31 cellular contexts compared by ENCODE assay signal in genomic region chr1:24874611-24875225, GRCh38. TPM values are rescaled to one million over a fixed set of nuclear protein-coding genes. Genes with fewer than 3 reads are reported as not detected.
DNase-seq lines count a peak whose midpoint lies in the region; ATAC-seq, FAIRE-seq and TF ChIP-seq lines count a peak whose summit lies in the region.
"Had no signal": no experiment of that assay in that cellular context is flagged by ENCODE, and none has a peak within 500 bp of the region (broad histone marks: within the 10 kb centered on the region; RNA-seq: fewer than 3 reads in every experiment).

No MANE protein-coding gene starts in this region.

- H3K9me3 ChIP-seq in left lung (no peaks in the 10 kb centered on the region), A673 (ENCODE audit: low read depth, low read length, poor library complexity, severe bottlenecking) (no peaks in the 10 kb centered on the region)
- H3K9me3 ChIP-seq: BLaER1, upper lobe of left lung had no signal

- H3K4me3 Mint-ChIP-seq in stimulated activated naive CD8-positive, alpha-beta T cell treated with anti-CD3 and anti-CD28 coated beads, Interleukin-15, amount 100 ng/mL, for 72 hours: no peak overlapping the region
- no peak overlapping the region for H3K4me3 Mint-ChIP-seq in type B pancreatic cell
- H3K4me3 Mint-ChIP-seq in stimulated activated memory B cell treated with anti-CD40 and anti-IgM and Interleukin-4, amounts not matched to agents 10 μg/mL and 1 μg/mL and 100 μg/mL, for 72 hours: no peak overlapping the region
- H3K4me3 Mint-ChIP-seq: activated CD8-positive, alpha-beta T cell treated with anti-CD3 and anti-CD28 coated beads for 36 hours; activated naive CD8-positive, alpha-beta T cell; naive thymus-derived CD8-positive, alpha-beta T cell; T-helper 2 cell treated with Interferon-gamma antibody and Interleukin-4, amounts not matched to agents 5 μg/mL and 100 μg/mL, for 36 hours had no signal

- BruUV-seq in A673 (replicated peaks; lab: Mats Ljungman, UMichigan): no TSS peak

- TF ChIP-seq CTCF in bronchial epithelial cell (IDR thresholded peaks at IDR 0.05; ENCODE audit: insufficient read depth, low read length, severe bottlenecking) (no peak), left lung (IDR thresholded peaks at IDR 0.05) (no peak), type B pancreatic cell (conservative IDR thresholded peaks at IDR 0.05) (no peak), A673 (conservative IDR thresholded peaks at IDR 0.05; ENCODE audit: low read depth, low read length) (no peak)

- CTCF ChIA-PET in A673 (lab: Charles Lee): no interaction called here

- peak overlapping the region in 1 of 2 donors; percentile 4 for H3K27ac ChIP-seq in left lung
- H3K27ac ChIP-seq in A673 (ENCODE audit: low read depth, low read length, poor library complexity, severe bottlenecking): no peak overlapping the region
- H3K27ac ChIP-seq: BLaER1, coronary artery, epithelial cell of prostate, GM23248, PC-9, upper lobe of left lung had no signal

- H3K27me3 ChIP-seq in bronchial epithelial cell (ENCODE audit: control insufficient read depth, insufficient read depth, low read length): peaks cover 4% of the 10 kb centered on the region
- peaks cover 0 to 38% of the 10 kb centered on the region in 2 donors for H3K27me3 ChIP-seq in left lung
- no peaks in the 10 kb centered on the region for H3K27me3 ChIP-seq in A673 (replicated peaks; ENCODE audit: insufficient read depth, low read depth, low read length, poor library complexity)
- H3K27me3 ChIP-seq: BLaER1, upper lobe of left lung had no signal

- H3K27me3 Mint-ChIP-seq in stimulated activated naive CD8-positive, alpha-beta T cell treated with anti-CD3 and anti-CD28 coated beads, Interleukin-15, amount 100 ng/mL, for 72 hours: no peaks in the 10 kb centered on the region
- H3K27me3 Mint-ChIP-seq in type B pancreatic cell: peaks cover 3% of the 10 kb centered on the region
- peaks cover 30% of the 10 kb centered on the region for H3K27me3 Mint-ChIP-seq in stimulated activated memory B cell treated with anti-CD40 and anti-IgM and Interleukin-4, amounts not matched to agents 10 μg/mL and 1 μg/mL and 100 μg/mL, for 72 hours
- H3K27me3 Mint-ChIP-seq: activated CD8-positive, alpha-beta T cell treated with anti-CD3 and anti-CD28 coated beads for 36 hours; activated naive CD8-positive, alpha-beta T cell had no signal

- no peaks in the 10 kb centered on the region for H3K36me3 ChIP-seq in bronchial epithelial cell (ENCODE audit: control insufficient read depth, insufficient read depth, low read length)
- no peaks in the 10 kb centered on the region for H3K36me3 ChIP-seq in left lung
- no peaks in the 10 kb centered on the region for H3K36me3 ChIP-seq in A673 (ENCODE audit: insufficient read depth, low read length, poor library complexity, severe bottlenecking)
- H3K36me3 ChIP-seq: BLaER1, upper lobe of left lung had no signal

- intact Hi-C loops in left lung (cut with DNase I) (no loop called here), posterior cingulate gyrus (cut with DNase I) (no loop called here), A673 (cut with micrococcal nuclease; ENCODE audit: unreplicated experiment) (no loop called here)

- POLR2A ChIA-PET in A673 (lab: Charles Lee; ENCODE audit: low non-redundant PET): interaction anchor here (0.6 kb wide), 1 partner anchor 130 kb away, joined by 4 read pairs; the partner anchor contains the start of gene CLIC4

- no peak for FAIRE-seq in bronchial epithelial cell (lab: Jason Lieb, UNC)
- FAIRE-seq: islet of Langerhans had no signal

- no peaks in the 10 kb centered on the region for H3K9me3 Mint-ChIP-seq in stimulated activated naive CD8-positive, alpha-beta T cell treated with anti-CD3 and anti-CD28 coated beads, Interleukin-15, amount 100 ng/mL, for 72 hours
- H3K9me3 Mint-ChIP-seq in type B pancreatic cell: no peaks in the 10 kb centered on the region
- H3K9me3 Mint-ChIP-seq in stimulated activated memory B cell treated with anti-CD40 and anti-IgM and Interleukin-4, amounts not matched to agents 10 μg/mL and 1 μg/mL and 100 μg/mL, for 72 hours: no peaks in the 10 kb centered on the region
- H3K9me3 Mint-ChIP-seq: activated CD8-positive, alpha-beta T cell treated with anti-CD3 and anti-CD28 coated beads for 36 hours; activated T-helper 2 cell treated with anti-CD3 and anti-CD28 coated beads, Interferon-gamma antibody, Interleukin-2, Interleukin-4, amounts not matched to agents 10 μg/mL and 5 μg/mL and 100 μg/mL, durations not matched to agents 14 hours and 24 hours and 36 hours; naive thymus-derived CD8-positive, alpha-beta T cell; T-helper 2 cell treated with Interferon-gamma antibody and Interleukin-4, amounts not matched to agents 5 μg/mL and 100 μg/mL, for 36 hours had no signal

- no peak overlapping the region for H3K27ac Mint-ChIP-seq in stimulated activated naive CD8-positive, alpha-beta T cell treated with anti-CD3 and anti-CD28 coated beads, Interleukin-15, amount 100 ng/mL, for 72 hours
- peak overlapping the region; percentile 18 for H3K27ac Mint-ChIP-seq in type B pancreatic cell
- no peak overlapping the region for H3K27ac Mint-ChIP-seq in stimulated activated memory B cell treated with anti-CD40 and anti-IgM and Interleukin-4, amounts not matched to agents 10 μg/mL and 1 μg/mL and 100 μg/mL, for 72 hours
- H3K27ac Mint-ChIP-seq: activated CD8-positive, alpha-beta T cell treated with anti-CD3 and anti-CD28 coated beads for 36 hours; activated naive CD8-positive, alpha-beta T cell; activated T-helper 2 cell treated with anti-CD3 and anti-CD28 coated beads, Interferon-gamma antibody, Interleukin-2, Interleukin-4, amounts not matched to agents 10 μg/mL and 5 μg/mL and 100 μg/mL, durations not matched to agents 14 hours and 24 hours and 36 hours; T-helper 2 cell treated with Interferon-gamma antibody and Interleukin-4, amounts not matched to agents 5 μg/mL and 100 μg/mL, for 36 hours had no signal

- no peak for ATAC-seq in stimulated activated naive CD8-positive, alpha-beta T cell treated with anti-CD3 and anti-CD28 coated beads, Interleukin-15, Interleukin-2, amounts not matched to agents 100 U/mL and 50 U/mL, for 24 hours
- ATAC-seq in stimulated activated naive CD8-positive, alpha-beta T cell treated with anti-CD3 and anti-CD28 coated beads, Interleukin-15, amount 100 ng/mL, for 72 hours: no peak
- ATAC-seq in left lung: peak; percentile 4
- no peak for ATAC-seq in stimulated activated memory B cell treated with anti-CD40 and anti-IgM and Interleukin-4, amounts not matched to agents 10 μg/mL and 1 μg/mL and 100 μg/mL, for 72 hours
- ATAC-seq: activated CD8-positive, alpha-beta T cell treated with anti-CD3 and anti-CD28 coated beads for 36 hours; naive thymus-derived CD8-positive, alpha-beta T cell had no signal

- peak; percentile 1 for DNase-seq in stimulated activated naive CD8-positive, alpha-beta T cell treated with anti-CD3 and anti-CD28 coated beads, Interleukin-15, Interleukin-2, amounts not matched to agents 100 U/mL and 50 U/mL, for 24 hours
- DNase-seq in stimulated activated naive CD8-positive, alpha-beta T cell treated with anti-CD3 and anti-CD28 coated beads, Interleukin-15, amount 100 ng/mL, for 72 hours: no peak
- DNase-seq in bronchial epithelial cell (ENCODE audit: low read depth) (peak; percentile 14), left lung (no peak), type B pancreatic cell (ENCODE audit: extremely low spot score, unreplicated experiment) (peak; percentile 60), posterior cingulate gyrus (no peak), A673 (ENCODE audit: low spot score) (no peak)
- DNase-seq: activated CD4-positive, CD25-positive, alpha-beta regulatory T cell treated with anti-CD3 and anti-CD28 coated beads, Interleukin-2, amount 50 U/mL, for 72 hours; activated CD8-positive, alpha-beta T cell treated with anti-CD3 and anti-CD28 coated beads for 36 hours; DMS53; effector CD8-positive, alpha-beta T cell; GDM1; GM23248; naive thymus-derived CD8-positive, alpha-beta T cell; NCI-H1105; NCI-H2029; NCI-H2227 treated with DMSO at 0.1 percent for 48 hours; occipital lobe; SHP77; stimulated activated CD4-positive, alpha-beta T cell treated with anti-CD3 and anti-CD28 coated beads, Interleukin-4, amount 100 ng/mL, for 24 hours; substantia nigra; upper lobe of left lung had no signal

- H3K4me1 ChIP-seq in left lung (no peaks in the 10 kb centered on the region), A673 (ENCODE audit: insufficient read depth, low read length, poor library complexity, severe bottlenecking) (no peaks in the 10 kb centered on the region)

- H3K4me1 Mint-ChIP-seq in stimulated activated naive CD8-positive, alpha-beta T cell treated with anti-CD3 and anti-CD28 coated beads, Interleukin-15, amount 100 ng/mL, for 72 hours: peaks cover 20% of the 10 kb centered on the region
- H3K4me1 Mint-ChIP-seq in type B pancreatic cell (ENCODE audit: unreplicated experiment): peaks cover 5% of the 10 kb centered on the region
- H3K4me1 Mint-ChIP-seq in stimulated activated memory B cell treated with anti-CD40 and anti-IgM and Interleukin-4, amounts not matched to agents 10 μg/mL and 1 μg/mL and 100 μg/mL, for 72 hours: peaks cover 25% of the 10 kb centered on the region

- no peak overlapping the region for H3K4me3 ChIP-seq in bronchial epithelial cell (ENCODE audit: low read depth, low read length)
- no peak overlapping the region for H3K4me3 ChIP-seq in left lung
- no peak overlapping the region for H3K4me3 ChIP-seq in A673 (ENCODE audit: low read depth, low read length, poor library complexity, severe bottlenecking)
- H3K4me3 ChIP-seq: BLaER1, coronary artery, GM23248, PC-9, upper lobe of left lung had no signal

- no peaks in the 10 kb centered on the region for H3K36me3 Mint-ChIP-seq in type B pancreatic cell
- no peaks in the 10 kb centered on the region for H3K36me3 Mint-ChIP-seq in stimulated activated memory B cell treated with anti-CD40 and anti-IgM and Interleukin-4, amounts not matched to agents 10 μg/mL and 1 μg/mL and 100 μg/mL, for 72 hours
- H3K36me3 Mint-ChIP-seq: activated naive CD8-positive, alpha-beta T cell; naive thymus-derived CD8-positive, alpha-beta T cell had no signal

RNA-seq across cellular contexts. Expression of gene RUNX3, which starts 55.4 kb away (rescaled TPM):
- 0.13 and 0.26 TPM in 2 replicates for total RNA-seq in bronchial epithelial cell
- total RNA-seq in left lung: 1 to 10 TPM; 2.7 to 8.7 TPM
- total RNA-seq in type B pancreatic cell (ENCODE audit: low replicate concordance): 0.41 TPM in 1 of 2 replicates, not detected in the other
- 8.6 and 10.2 TPM in 2 replicates for total RNA-seq in A673 (2021)
- total RNA-seq: PC-9 had no signal

Comparison
In these comparisons a context has a peak if more than half of its experiments do, and no peak if none do; other contexts are left out.
1. DNase-seq: peak in stimulated activated naive CD8-positive, alpha-beta T cell treated with anti-CD3 and anti-CD28 coated beads, Interleukin-15, Interleukin-2, amounts not matched to agents 100 U/mL and 50 U/mL, for 24 hours (single experiment), bronchial epithelial cell (single experiment) and type B pancreatic cell (single experiment); none in stimulated activated naive CD8-positive, alpha-beta T cell treated with anti-CD3 and anti-CD28 coated beads, Interleukin-15, amount 100 ng/mL, for 72 hours (0 of 2), left lung (0 of 2), posterior cingulate gyrus (0 of 10) and A673 (single experiment).